In the genomic region with DNA sequence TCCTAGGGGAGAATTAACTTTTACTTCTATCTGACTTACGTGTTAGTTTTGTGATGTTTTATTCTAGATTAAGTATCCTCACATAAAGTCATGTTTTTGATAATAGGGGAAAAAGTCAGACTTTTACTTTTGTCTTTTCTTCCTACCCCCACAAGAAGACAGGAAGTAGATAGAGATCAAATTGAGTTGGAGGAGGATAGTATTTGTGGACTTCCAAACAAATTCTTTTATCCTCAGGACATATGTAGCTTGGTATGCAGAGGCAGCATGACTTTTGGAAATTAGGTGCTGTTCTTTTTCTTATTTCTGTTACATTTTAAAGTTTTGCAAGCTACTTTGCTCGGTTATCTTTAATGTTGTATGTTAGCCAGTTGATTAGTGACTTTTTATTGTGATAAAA, we compare ENCODE assay signal across 23 cellular contexts.
"Had no signal": no experiment of that assay in that cellular context is flagged by ENCODE, and none has a peak within 500 bp of the region (broad histone marks: within the 10 kb centered on the region; RNA-seq: fewer than 3 reads in every experiment).

No MANE protein-coding gene starts in this region.

- H3K27me3 ChIP-seq: body of pancreas, foreskin keratinocyte, heart left ventricle, neural progenitor cell, thyroid gland, vagina had no signal

- H3K4me1 ChIP-seq: neural progenitor cell had no signal

- H3K36me3 ChIP-seq: heart left ventricle, neural progenitor cell, thyroid gland, vagina had no signal

- H3K9me3 ChIP-seq: body of pancreas, heart left ventricle, thyroid gland, vagina had no signal

- H3K9me3 Mint-ChIP-seq: activated CD4-positive, alpha-beta T cell treated with anti-CD3 and anti-CD28 coated beads, Interleukin-2, amount 10 ng/mL, durations not matched to agents 24 days and 14 days; immature natural killer cell; stimulated activated effector memory CD8-positive, alpha-beta T cell treated with anti-CD3 and anti-CD28 coated beads, Interleukin-12 subunit alpha, Interleukin-12 subunit beta, amount 100 ng/mL, for 72 hours had no signal

- H3K4me3 Mint-ChIP-seq: activated CD4-positive, alpha-beta T cell treated with anti-CD3 and anti-CD28 coated beads, Interleukin-2, amount 10 ng/mL, durations not matched to agents 24 days and 14 days; activated CD8-positive, alpha-beta T cell treated with anti-CD3 and anti-CD28 coated beads, Interleukin-2, amount 10 ng/mL, durations not matched to agents 7 days and 5 days; activated T-cell treated with anti-CD3 and anti-CD28 coated beads, Interleukin-2, amount 50 U/mL, for 72 hours; neural progenitor cell; stimulated activated effector memory CD8-positive, alpha-beta T cell treated with anti-CD3 and anti-CD28 coated beads, Interleukin-12 subunit alpha, Interleukin-12 subunit beta, amount 100 ng/mL, for 72 hours; WTC11 had no signal

- H3K27ac ChIP-seq: body of pancreas, foreskin keratinocyte, heart left ventricle, neural progenitor cell, parathyroid adenoma, thyroid gland, vagina had no signal

- FAIRE-seq: TTC549 had no signal

- H3K4me3 ChIP-seq: body of pancreas, heart left ventricle, neural progenitor cell, thyroid gland, vagina had no signal

- H3K9ac ChIP-seq: neural progenitor cell, parathyroid adenoma had no signal

- H3K27ac Mint-ChIP-seq: activated CD4-positive, alpha-beta T cell treated with anti-CD3 and anti-CD28 coated beads, Interleukin-2, amount 10 ng/mL, durations not matched to agents 24 days and 14 days; activated CD8-positive, alpha-beta T cell treated with anti-CD3 and anti-CD28 coated beads, Interleukin-2, amount 10 ng/mL, durations not matched to agents 7 days and 5 days; activated naive CD4-positive, alpha-beta T cell treated with anti-CD3 and anti-CD28 coated beads, Interleukin-2, amount 50 U/mL, for 72 hours; activated T-cell treated with anti-CD3 and anti-CD28 coated beads, Interleukin-2, amount 50 U/mL, for 72 hours; immature natural killer cell; neural progenitor cell; stimulated activated effector memory CD8-positive, alpha-beta T cell treated with anti-CD3 and anti-CD28 coated beads, Interleukin-12 subunit alpha, Interleukin-12 subunit beta, amount 100 ng/mL, for 72 hours; WTC11 had no signal

- H3K36me3 Mint-ChIP-seq: stimulated activated effector memory CD8-positive, alpha-beta T cell treated with anti-CD3 and anti-CD28 coated beads, Interleukin-12 subunit alpha, Interleukin-12 subunit beta, amount 100 ng/mL, for 72 hours had no signal

- ATAC-seq: activated CD8-positive, alpha-beta T cell treated with anti-CD3 and anti-CD28 coated beads, Interleukin-2, amount 10 ng/mL, durations not matched to agents 7 days and 5 days; activated naive CD4-positive, alpha-beta T cell treated with anti-CD3 and anti-CD28 coated beads, Interleukin-2, amount 50 U/mL, for 72 hours; activated T-cell treated with anti-CD3 and anti-CD28 coated beads, Interleukin-2, amount 50 U/mL, for 72 hours; body of pancreas; foreskin keratinocyte; heart left ventricle; stimulated activated effector memory CD8-positive, alpha-beta T cell treated with anti-CD3 and anti-CD28 coated beads, Interleukin-12 subunit alpha, Interleukin-12 subunit beta, amount 100 ng/mL, for 72 hours; WTC11 had no signal

- DNase-seq: activated CD4-positive, alpha-beta T cell treated with anti-CD3 and anti-CD28 coated beads, Interleukin-2, amount 10 ng/mL, durations not matched to agents 24 days and 14 days; activated CD8-positive, alpha-beta memory T cell treated with anti-CD3 and anti-CD28 coated beads, Interleukin-2, amount 50 U/mL, for 4 hours; activated CD8-positive, alpha-beta T cell treated with anti-CD3 and anti-CD28 coated beads, Interleukin-2, amount 10 ng/mL, durations not matched to agents 7 days and 5 days; activated gamma-delta T cell; activated T-cell treated with anti-CD3 and anti-CD28 coated beads, Interleukin-2, amount 50 U/mL, for 72 hours; amniotic stem cell; body of pancreas; caudate nucleus; cortex of kidney; effector CD4-positive, alpha-beta T cell; foreskin keratinocyte; heart left ventricle; immature natural killer cell; stimulated activated CD4-positive, alpha-beta T cell treated with anti-CD3 and anti-CD28 coated beads, Interleukin-12 subunit alpha, Interleukin-12 subunit beta, amount 100 ng/mL, for 4 hours; stimulated activated CD4-positive, alpha-beta T cell treated with anti-CD3 and anti-CD28 coated beads, Interleukin-2, amount 100 ng/mL, for 24 hours; thyroid gland had no signal
